In the genomic region with DNA sequence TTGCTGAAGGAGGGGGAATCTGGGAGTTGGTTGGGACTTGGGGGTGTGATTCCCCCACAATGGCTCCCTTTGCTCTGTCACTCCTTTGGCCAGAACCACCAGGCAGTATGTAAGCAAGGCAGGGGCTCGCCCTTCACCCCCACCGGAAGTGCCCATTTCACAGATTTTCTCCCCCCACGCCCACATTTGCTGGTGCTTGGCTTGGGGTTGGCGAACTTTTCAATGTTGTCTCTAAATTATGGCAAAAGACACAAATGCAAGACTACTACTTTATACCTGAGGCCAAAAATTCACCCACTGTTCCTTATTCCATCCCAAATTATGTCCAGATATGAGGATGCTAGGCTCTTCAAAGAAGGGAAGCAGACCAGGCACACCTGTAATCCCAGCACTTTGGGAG, we compare ENCODE assay signal across 25 cellular contexts. TPM values are rescaled to one million over a fixed set of nuclear protein-coding genes. Genes with fewer than 3 reads are reported as not detected.
DNase-seq lines count a peak whose midpoint lies in the region; ATAC-seq, FAIRE-seq and TF ChIP-seq lines count a peak whose summit lies in the region.
"Had no signal": no experiment of that assay in that cellular context is flagged by ENCODE, and none has a peak within 500 bp of the region (broad histone marks: within the 10 kb centered on the region; RNA-seq: fewer than 3 reads in every experiment).

No MANE protein-coding gene starts in this region.

- H3K4me3 ChIP-seq in HepG2 (replicated peaks in 1 of 3; ENCODE audit: insufficient read depth in 1 of 3, low read depth in 2 of 3, low read length in 3 of 3) (no peak overlapping the region), right lobe of liver (no peak overlapping the region), osteoblast (ENCODE audit: insufficient read depth, low read length) (no peak overlapping the region)
- H3K4me3 ChIP-seq: BLaER1, GM12878 had no signal

- no peak for TF ChIP-seq RAD21 in HepG2 (CRISPR knock-in tag; IDR thresholded peaks at IDR 0.05)

- peaks cover 0 to 11% of the 10 kb centered on the region in 2 experiments; a peak in 1 of 5 replicates for H3K36me3 ChIP-seq in HepG2 (replicated peaks in 1 of 2; ENCODE audit: control insufficient read depth in 1 of 2, insufficient read depth in 2 of 2, low read length in 2 of 2)
- H3K36me3 ChIP-seq in right lobe of liver, result peaks cover 0 to 4% (median 0%) of the 10 kb centered on the region in 4 donors
- H3K36me3 ChIP-seq in osteoblast (ENCODE audit: insufficient read depth, low read length), result peaks cover 3% of the 10 kb centered on the region

- no peak overlapping the region for H3K27ac ChIP-seq in HepG2 (ENCODE audit: extremely low read length, insufficient read depth, low read length)
- no peak overlapping the region for H3K27ac ChIP-seq in right lobe of liver
- no peak overlapping the region for H3K27ac ChIP-seq in osteoblast (ENCODE audit: low read depth, low read length)
- H3K27ac ChIP-seq: BLaER1 had no signal

- intact Hi-C loops in HepG2 (cut with micrococcal nuclease; ENCODE audit: unreplicated experiment), result no loop called here
- intact Hi-C loops in right lobe of liver (cut with DNase I), result no loop called here

- no peak for TF ChIP-seq EP300 in HepG2 (IDR thresholded peaks at IDR 0.05; ENCODE audit: low read depth in 2 of 2, low read length in 2 of 2)
- TF ChIP-seq EP300 in HepG2 (CRISPR knock-in tag; IDR thresholded peaks at IDR 0.05; ENCODE audit: borderline replicate concordance), result no peak

- H3K9me3 ChIP-seq in HepG2 (ENCODE audit: low read length) (no peaks in the 10 kb centered on the region), right lobe of liver (peaks cover 0 to 42% (median 26%) of the 10 kb centered on the region in 4 donors), osteoblast (ENCODE audit: low read depth, low read length) (peaks cover 37% of the 10 kb centered on the region)
- H3K9me3 ChIP-seq: BE2C had no signal

- CTCF ChIA-PET in HepG2 (lab: Yijun Ruan, JAX; ENCODE audit: low intra/inter-chr PET ratio, low total read pairs), result no interaction called here

- H3K4me1 ChIP-seq in HepG2 (ENCODE audit: insufficient read depth, low read length) (no peaks in the 10 kb centered on the region), right lobe of liver (no peaks in the 10 kb centered on the region), osteoblast (ENCODE audit: insufficient read depth, low read length) (no peaks in the 10 kb centered on the region)
- H3K4me1 ChIP-seq: BE2C, BLaER1 had no signal

- TF ChIP-seq CTCF in HepG2 (CRISPR knock-in tag; IDR thresholded peaks at IDR 0.05) (no peak), right lobe of liver (IDR thresholded peaks at IDR 0.05) (no peak), osteoblast (IDR thresholded peaks at IDR 0.05; ENCODE audit: extremely low read depth, low read depth, low read length) (no peak), GM20000 (IDR thresholded peaks at IDR 0.05; ENCODE audit: extremely low read depth, missing control alignments) (no peak)

- no peak for FAIRE-seq in HepG2 (lab: Jason Lieb, UNC)
- FAIRE-seq: A204.1, GM12878, GM12892, GM18507 had no signal

- WGBS in HepG2 (ENCODE audit: low lambda C conversion rate), result 100% methylated on average over 4 of the region's 4 CpGs
- 96% methylated on average over 4 of the region's 4 CpGs for WGBS in right lobe of liver (ENCODE audit: insufficient coverage, low coverage, low lambda C conversion rate, missing lambda C conversion rate)

- DNase-seq in HepG2 (ENCODE audit: low spot score) (no peak), right lobe of liver (no peak), osteoblast (ENCODE audit: insufficient read length, low spot score, missing footprints) (peak; percentile 41), NCI-H2029 (lab: John Stamatoyannopoulos, UW) (no peak), GM20000 (ENCODE audit: low spot score) (no peak)
- DNase-seq: 8988T; ACHN; BE2C; C1 segment of cervical spinal cord; CD4-positive, alpha-beta memory T cell; CD4-positive, CD25-positive, alpha-beta regulatory T cell; CD8-positive, alpha-beta memory T cell; COR-L47; DMS 273 treated with DMSO at 0.1 percent for 48 hours; DMS153; DMS53; DMS79; DND-41; EL; GDM1 had no signal

- TF ChIP-seq POLR2A in HepG2 (IDR thresholded peaks at IDR 0.05; ENCODE audit: insufficient read depth in 1 of 2, low read depth in 2 of 2, low read length in 2 of 2) (no peak), right lobe of liver (IDR thresholded peaks at IDR 0.05) (no peak)

- no peak overlapping the region for H3K9ac ChIP-seq in HepG2 (ENCODE audit: insufficient read depth, low read depth, low read length)
- H3K9ac ChIP-seq: BLaER1 had no signal

- H3K4me2 ChIP-seq in HepG2 (ENCODE audit: low read depth, low read length), result no peak overlapping the region
- no peak overlapping the region for H3K4me2 ChIP-seq in osteoblast (ENCODE audit: insufficient read depth, low read length)
- H3K4me2 ChIP-seq: BLaER1 had no signal

- POLR2A ChIA-PET in HepG2 (lab: Yijun Ruan, JAX), result no interaction called here

- H4K20me1 ChIP-seq in HepG2 (ENCODE audit: insufficient read depth, low read length) (no peaks in the 10 kb centered on the region), osteoblast (ENCODE audit: insufficient read depth, low read length) (no peaks in the 10 kb centered on the region)
- H4K20me1 ChIP-seq: BLaER1 had no signal

- in situ Hi-C loops in HepG2 (cut with HindIII; ENCODE audit: extremely low pct_ligation_motif_present, low pct_unique_long_range_greater_than_20kb), result no loop called here

- H2AFZ ChIP-seq in HepG2 (ENCODE audit: low read length), result no peak overlapping the region
- H2AFZ ChIP-seq in osteoblast (ENCODE audit: low read length), result no peak overlapping the region

- peaks cover 0 to 10% of the 10 kb centered on the region in 2 experiments; a peak in 1 of 5 replicates for H3K27me3 ChIP-seq in HepG2 (ENCODE audit: control insufficient read depth in 1 of 2, insufficient read depth in 2 of 2, low read length in 2 of 2)
- no peaks in the 10 kb centered on the region for H3K27me3 ChIP-seq in right lobe of liver
- peaks cover 7% of the 10 kb centered on the region for H3K27me3 ChIP-seq in osteoblast (ENCODE audit: insufficient read depth, low read length)
- H3K27me3 ChIP-seq: BLaER1 had no signal

- H3K79me2 ChIP-seq in HepG2 (ENCODE audit: insufficient read depth, low read length) (no peaks in the 10 kb centered on the region), osteoblast (ENCODE audit: insufficient read depth, low read length) (no peaks in the 10 kb centered on the region)

- ATAC-seq in HepG2, result no peak
- ATAC-seq in right lobe of liver, result no peak
- ATAC-seq: GM12878 had no signal

- no TSS peak for BruUV-seq in HepG2 (replicated peaks; lab: Mats Ljungman, UMichigan)

TF ChIP-seq in HepG2, 621 proteins besides CTCF, POLR2A, EP300 and RAD21 (continues in another document):
- TF ChIP-seq, protein P1, sequence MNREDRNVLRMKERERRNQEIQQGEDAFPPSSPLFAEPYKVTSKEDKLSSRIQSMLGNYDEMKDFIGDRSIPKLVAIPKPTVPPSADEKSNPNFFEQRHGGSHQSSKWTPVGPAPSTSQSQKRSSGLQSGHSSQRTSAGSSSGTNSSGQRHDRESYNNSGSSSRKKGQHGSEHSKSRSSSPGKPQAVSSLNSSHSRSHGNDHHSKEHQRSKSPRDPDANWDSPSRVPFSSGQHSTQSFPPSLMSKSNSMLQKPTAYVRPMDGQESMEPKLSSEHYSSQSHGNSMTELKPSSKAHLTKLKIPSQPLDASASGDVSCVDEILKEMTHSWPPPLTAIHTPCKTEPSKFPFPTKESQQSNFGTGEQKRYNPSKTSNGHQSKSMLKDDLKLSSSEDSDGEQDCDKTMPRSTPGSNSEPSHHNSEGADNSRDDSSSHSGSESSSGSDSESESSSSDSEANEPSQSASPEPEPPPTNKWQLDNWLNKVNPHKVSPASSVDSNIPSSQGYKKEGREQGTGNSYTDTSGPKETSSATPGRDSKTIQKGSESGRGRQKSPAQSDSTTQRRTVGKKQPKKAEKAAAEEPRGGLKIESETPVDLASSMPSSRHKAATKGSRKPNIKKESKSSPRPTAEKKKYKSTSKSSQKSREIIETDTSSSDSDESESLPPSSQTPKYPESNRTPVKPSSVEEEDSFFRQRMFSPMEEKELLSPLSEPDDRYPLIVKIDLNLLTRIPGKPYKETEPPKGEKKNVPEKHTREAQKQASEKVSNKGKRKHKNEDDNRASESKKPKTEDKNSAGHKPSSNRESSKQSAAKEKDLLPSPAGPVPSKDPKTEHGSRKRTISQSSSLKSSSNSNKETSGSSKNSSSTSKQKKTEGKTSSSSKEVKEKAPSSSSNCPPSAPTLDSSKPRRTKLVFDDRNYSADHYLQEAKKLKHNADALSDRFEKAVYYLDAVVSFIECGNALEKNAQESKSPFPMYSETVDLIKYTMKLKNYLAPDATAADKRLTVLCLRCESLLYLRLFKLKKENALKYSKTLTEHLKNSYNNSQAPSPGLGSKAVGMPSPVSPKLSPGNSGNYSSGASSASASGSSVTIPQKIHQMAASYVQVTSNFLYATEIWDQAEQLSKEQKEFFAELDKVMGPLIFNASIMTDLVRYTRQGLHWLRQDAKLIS (CRISPR knock-in tag; IDR thresholded peaks at IDR 0.05), result no peak
- TF ChIP-seq ZNF629 (CRISPR knock-in tag; conservative IDR thresholded peaks at IDR 0.05), result peak; percentile 55; the same call in 1 of the 2 replicates

RNA-seq across cellular contexts. Expression of a gene that starts 24.5 kb away (rescaled TPM):
- total RNA-seq in HepG2 (2016; rRNA removed; fragmentation: Illumina TruSeq; extraction: Trizol) (11.8 and 14.9 TPM in 2 replicates), right lobe of liver (1 to 10 TPM; 4.0 to 6.9 (median 5.1) TPM), osteoblast (10.6 and 10.9 TPM in 2 replicates)
- 0.79 and 0.81 TPM in 2 replicates for total RNA-seq in HepG2 (2016; cell fraction: cytosol; rRNA removed; fragmentation: Illumina TruSeq; extraction: Trizol; ENCODE audit: low read depth)
- 11.7 and 14.1 TPM in 2 replicates for total RNA-seq in HepG2 (2016; cell fraction: insoluble cytoplasmic fraction; rRNA removed; fragmentation: Illumina TruSeq; extraction: Trizol)
- 4.4 and 5.2 TPM in 2 replicates for total RNA-seq in HepG2 (2016; cell fraction: membrane; rRNA removed; fragmentation: Illumina TruSeq; extraction: Trizol)
- total RNA-seq in HepG2 (2016; cell fraction: nucleus; rRNA removed; fragmentation: Illumina TruSeq; extraction: Trizol), result 18.8 and 20.9 TPM in 2 replicates
- polyA plus RNA-seq in HepG2 (2011; rRNA removed), result 4.2 and 4.4 TPM in 2 replicates
- 1.2 and 1.9 TPM in 2 replicates for polyA plus RNA-seq in HepG2 (2011; cell fraction: cytosol; rRNA removed)
- 5.2 and 6.8 TPM in 2 replicates for polyA plus RNA-seq in HepG2 (2011; cell fraction: nucleus; rRNA removed)
- 6.3 and 7.2 TPM in 2 replicates for polyA plus RNA-seq in HepG2 (2012)
- 0.31 and 0.35 TPM in 2 replicates for polyA plus RNA-seq in HepG2 (2016; cell fraction: cytosol; fragmentation: Illumina TruSeq; extraction: Trizol; ENCODE audit: low read depth)
- polyA plus RNA-seq in HepG2 (2016; cell fraction: insoluble cytoplasmic fraction; fragmentation: Illumina TruSeq; extraction: Trizol; ENCODE audit: low read depth), result 8.7 and 9.4 TPM in 2 replicates
- 1.3 and 1.4 TPM in 2 replicates for polyA plus RNA-seq in HepG2 (2016; cell fraction: membrane; fragmentation: Illumina TruSeq; extraction: Trizol; ENCODE audit: low read depth)
- polyA plus RNA-seq in HepG2 (2016; cell fraction: nucleus; fragmentation: Illumina TruSeq; extraction: Trizol; ENCODE audit: insufficient read depth, low read depth), result 26.4 and 26.9 TPM in 2 replicates
- polyA minus RNA-seq in HepG2 (2011; rRNA and poly(A)+ RNA removed; ENCODE audit: low replicate concordance), result 1.5 and 4.0 TPM in 2 replicates
- polyA minus RNA-seq in HepG2 (2011; cell fraction: cytosol; rRNA and poly(A)+ RNA removed), result 5.8 and 7.4 TPM in 2 replicates
- polyA minus RNA-seq in HepG2 (2011; cell fraction: nucleus; rRNA and poly(A)+ RNA removed), result 26.0 and 26.4 TPM in 2 replicates
